16 cellular contexts compared by ENCODE assay signal in the genomic region with DNA sequence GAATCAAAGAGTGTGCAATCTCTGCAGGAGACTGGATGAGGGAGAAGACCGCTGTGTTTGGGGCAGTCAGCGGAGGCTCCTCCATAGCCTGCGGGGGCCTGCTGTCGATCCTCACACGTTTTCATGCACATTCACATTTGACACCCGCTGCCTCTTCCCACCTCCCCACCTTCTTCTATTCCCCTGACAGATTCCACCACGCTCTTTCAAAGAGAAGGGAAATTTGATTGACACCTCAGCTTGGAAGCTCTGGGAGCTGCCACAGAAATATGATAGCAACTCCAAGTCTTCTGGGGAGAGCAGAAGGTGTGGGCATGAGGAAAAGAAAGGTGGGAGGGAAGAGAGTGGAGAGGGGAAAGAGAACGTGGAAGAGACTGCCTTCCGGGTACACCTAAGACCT.
DNase-seq lines count a peak whose midpoint lies in the region; ATAC-seq lines count a peak whose summit lies in the region.
"Had no signal": no experiment of that assay in that cellular context is flagged by ENCODE, and none has a peak within 500 bp of the region (broad histone marks: within the 10 kb centered on the region; RNA-seq: fewer than 3 reads in every experiment).

No MANE protein-coding gene starts in this region.

- no peaks in the 10 kb centered on the region for H3K36me3 ChIP-seq in CD8-positive, alpha-beta memory T cell (ENCODE audit: insufficient read depth, low read length)
- H3K36me3 ChIP-seq: BLaER1, HAP-1 had no signal

- intact Hi-C loops in head of caudate nucleus (cut with DNase I), result loop anchor here (10.0 kb wide), 1 partner anchor 120 kb away; the partner anchor contains the start of gene ST8SIA3

- no peaks in the 10 kb centered on the region for H3K36me3 Mint-ChIP-seq in CD8-positive, alpha-beta memory T cell
- H3K36me3 Mint-ChIP-seq: CD4-positive, CD25-positive, alpha-beta regulatory T cell; CD8-positive, alpha-beta T cell had no signal

- CTCF ChIA-PET in CD8-positive, alpha-beta memory T cell (lab: Charles Lee), result no interaction called here

- peaks cover 0 to 5% (median 0%) of the 10 kb centered on the region in 5 donors for H3K9me3 Mint-ChIP-seq in CD8-positive, alpha-beta memory T cell
- H3K9me3 Mint-ChIP-seq: CD8-positive, alpha-beta T cell had no signal

- peak; percentile 12 for DNase-seq in DMS 273 (lab: John Stamatoyannopoulos, UW; ENCODE audit: unreplicated experiment)
- DNase-seq in DMS 273 treated with DMSO at 0.1 percent for 48 hours (lab: John Stamatoyannopoulos, UW), result no peak
- DNase-seq in head of caudate nucleus, result peak in 32 of 42 donors; percentile 11 to 84 (median 50)
- peak; percentile 83 for DNase-seq in putamen (ENCODE audit: low spot score)
- no peak for DNase-seq in CD8-positive, alpha-beta memory T cell
- DNase-seq: CD4-positive, CD25-positive, alpha-beta regulatory T cell; CD8-positive, alpha-beta T cell; DMS153; DND-41; GOT3 had no signal

- H3K27ac ChIP-seq in CD8-positive, alpha-beta memory T cell (ENCODE audit: low read depth, low read length), result no peak overlapping the region
- H3K27ac ChIP-seq: 22Rv1, BLaER1, C4-2B had no signal

- peaks cover 3 to 6% of the 10 kb centered on the region in 2 donors for H3K27me3 Mint-ChIP-seq in CD8-positive, alpha-beta memory T cell

- H3K27me3 ChIP-seq in CD8-positive, alpha-beta memory T cell (ENCODE audit: insufficient read depth, low read length, poor library complexity, severe bottlenecking), result no peaks in the 10 kb centered on the region
- H3K27me3 ChIP-seq: BLaER1 had no signal

- no peaks in the 10 kb centered on the region for H3K4me1 Mint-ChIP-seq in CD8-positive, alpha-beta memory T cell
- H3K4me1 Mint-ChIP-seq: B cell; CD4-positive, CD25-positive, alpha-beta regulatory T cell had no signal

- no peaks in the 10 kb centered on the region for H3K9me3 ChIP-seq in CD8-positive, alpha-beta memory T cell (ENCODE audit: low read length)
- H3K9me3 ChIP-seq: BLaER1, HAP-1 had no signal

- no peak overlapping the region for H3K4me3 ChIP-seq in CD8-positive, alpha-beta memory T cell (ENCODE audit: low read length)
- H3K4me3 ChIP-seq: BLaER1, HAP-1 had no signal

- no peaks in the 10 kb centered on the region for H3K4me1 ChIP-seq in CD8-positive, alpha-beta memory T cell (ENCODE audit: insufficient read depth, low read length)
- H3K4me1 ChIP-seq: BLaER1, HAP-1 had no signal

- H3K4me3 Mint-ChIP-seq in CD8-positive, alpha-beta memory T cell, result no peak overlapping the region
- H3K4me3 Mint-ChIP-seq: B cell; CD4-positive, CD25-positive, alpha-beta regulatory T cell; CD8-positive, alpha-beta T cell had no signal

- H3K27ac Mint-ChIP-seq in CD8-positive, alpha-beta memory T cell, result no peak overlapping the region
- H3K27ac Mint-ChIP-seq: B cell; CD4-positive, CD25-positive, alpha-beta regulatory T cell; CD8-positive, alpha-beta T cell had no signal

- ATAC-seq in GM18868 (IDR thresholded peaks at IDR 0.05; ENCODE audit: unreplicated experiment), result no peak
- ATAC-seq: CD8-positive, alpha-beta T cell had no signal

- POLR2A ChIA-PET in CD8-positive, alpha-beta memory T cell (lab: Charles Lee), result no interaction called here

Comparison
In these comparisons a context has a peak if more than half of its experiments do, and no peak if none do; other contexts are left out.
1. DNase-seq: peak in DMS 273 (single experiment), head of caudate nucleus (32 of 42) and putamen (single experiment); none in DMS 273 treated with DMSO at 0.1 percent for 48 hours (single experiment) and CD8-positive, alpha-beta memory T cell (0 of 5).